1 cellular context compared by ENCODE assay signal in the genomic region with DNA sequence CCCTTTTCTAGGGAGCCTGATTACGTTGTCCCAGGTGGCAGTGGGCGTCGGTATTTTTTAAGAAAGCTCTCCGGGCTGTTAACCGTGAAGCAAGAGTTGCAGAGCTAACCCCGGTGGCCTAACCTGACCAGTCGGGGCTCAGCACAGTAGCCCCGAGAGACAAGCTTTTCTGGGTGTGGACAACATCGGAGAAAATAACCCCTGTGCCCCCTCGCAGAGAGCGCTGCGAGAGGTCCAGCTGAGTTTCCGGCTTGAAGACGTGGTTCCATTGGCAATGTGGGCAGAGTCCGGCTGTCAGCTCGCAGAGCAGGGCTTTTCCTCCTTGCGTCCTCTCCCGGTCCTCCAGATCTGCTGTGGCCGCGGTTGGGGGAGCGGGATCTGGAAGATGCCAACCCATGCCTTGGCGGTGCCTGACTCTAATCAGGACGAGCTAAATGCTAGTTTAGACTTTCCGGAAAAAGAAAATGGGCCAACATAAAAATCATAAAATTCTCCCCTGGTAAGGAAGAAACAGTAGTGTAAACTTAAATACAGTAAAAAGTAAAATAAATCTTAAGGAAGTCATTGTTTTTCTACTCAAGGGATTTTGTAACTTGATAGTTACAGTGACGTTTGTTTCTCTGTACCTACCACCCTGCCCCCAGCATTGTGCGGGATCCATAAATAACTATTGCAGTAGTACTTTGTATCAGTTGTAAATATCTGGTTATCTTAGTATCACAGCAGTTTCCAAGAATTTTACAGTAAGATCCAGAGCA.
TF ChIP-seq lines count a peak whose summit lies in the region.

No MANE protein-coding gene starts in this region.

TF ChIP-seq in GM12878, 131 proteins besides CTCF, POLR2A, EP300 and RAD21 (continued from another document and continues in another):
- TF ChIP-seq, protein P1, sequence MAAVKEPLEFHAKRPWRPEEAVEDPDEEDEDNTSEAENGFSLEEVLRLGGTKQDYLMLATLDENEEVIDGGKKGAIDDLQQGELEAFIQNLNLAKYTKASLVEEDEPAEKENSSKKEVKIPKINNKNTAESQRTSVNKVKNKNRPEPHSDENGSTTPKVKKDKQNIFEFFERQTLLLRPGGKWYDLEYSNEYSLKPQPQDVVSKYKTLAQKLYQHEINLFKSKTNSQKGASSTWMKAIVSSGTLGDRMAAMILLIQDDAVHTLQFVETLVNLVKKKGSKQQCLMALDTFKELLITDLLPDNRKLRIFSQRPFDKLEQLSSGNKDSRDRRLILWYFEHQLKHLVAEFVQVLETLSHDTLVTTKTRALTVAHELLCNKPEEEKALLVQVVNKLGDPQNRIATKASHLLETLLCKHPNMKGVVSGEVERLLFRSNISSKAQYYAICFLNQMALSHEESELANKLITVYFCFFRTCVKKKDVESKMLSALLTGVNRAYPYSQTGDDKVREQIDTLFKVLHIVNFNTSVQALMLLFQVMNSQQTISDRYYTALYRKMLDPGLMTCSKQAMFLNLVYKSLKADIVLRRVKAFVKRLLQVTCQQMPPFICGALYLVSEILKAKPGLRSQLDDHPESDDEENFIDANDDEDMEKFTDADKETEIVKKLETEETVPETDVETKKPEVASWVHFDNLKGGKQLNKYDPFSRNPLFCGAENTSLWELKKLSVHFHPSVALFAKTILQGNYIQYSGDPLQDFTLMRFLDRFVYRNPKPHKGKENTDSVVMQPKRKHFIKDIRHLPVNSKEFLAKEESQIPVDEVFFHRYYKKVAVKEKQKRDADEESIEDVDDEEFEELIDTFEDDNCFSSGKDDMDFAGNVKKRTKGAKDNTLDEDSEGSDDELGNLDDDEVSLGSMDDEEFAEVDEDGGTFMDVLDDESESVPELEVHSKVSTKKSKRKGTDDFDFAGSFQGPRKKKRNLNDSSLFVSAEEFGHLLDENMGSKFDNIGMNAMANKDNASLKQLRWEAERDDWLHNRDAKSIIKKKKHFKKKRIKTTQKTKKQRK (IDR thresholded peaks at IDR 0.05; ENCODE audit: low read depth, low read length): no peak
- TF ChIP-seq FOS (IDR thresholded peaks at IDR 0.05; ENCODE audit: borderline replicate concordance, extremely low read depth, insufficient read length) (no peak), SMAD1 (IDR thresholded peaks at IDR 0.05; ENCODE audit: low read depth, partially characterized antibody) (no peak), POLR2AphosphoS5 (IDR thresholded peaks at IDR 0.05; ENCODE audit: low read length) (no peak), GABPA (IDR thresholded peaks at IDR 0.05; ENCODE audit: low read depth) (no peak), ZNF24 (IDR thresholded peaks at IDR 0.05) (no peak), NR2C1 (IDR thresholded peaks at IDR 0.05) (no peak), ZNF622 (IDR thresholded peaks at IDR 0.05) (no peak), SREBF2 (IDR thresholded peaks at IDR 0.05; ENCODE audit: low read length) (no peak), ZSCAN29 (IDR thresholded peaks at IDR 0.05) (no peak), PAX5 (IDR thresholded peaks at IDR 0.05; ENCODE audit: borderline replicate concordance, low read depth, low read length) (no peak), IKZF2 (IDR thresholded peaks at IDR 0.05) (0 out of 4 replicates have a peak, but pooled peaks of 1 of the 2 experiments have one; percentile 27), JUND (IDR thresholded peaks at IDR 0.05; ENCODE audit: low read depth, low read length) (no peak), NR2F1 (conservative IDR thresholded peaks at IDR 0.05) (peak; percentile 65; the same call in 1 of the 2 replicates), ZNF274 (IDR thresholded peaks at IDR 0.05; ENCODE audit: insufficient read depth, insufficient read length) (no peak), CREM (IDR thresholded peaks at IDR 0.05; ENCODE audit: low read depth) (no peak), ZNF384 (IDR thresholded peaks at IDR 0.05; ENCODE audit: borderline replicate concordance, low read depth, low read length) (no peak), NR2C2 (IDR thresholded peaks at IDR 0.05; ENCODE audit: borderline replicate concordance, control insufficient read depth, insufficient read length, low read depth) (no peak), YY1 (IDR thresholded peaks at IDR 0.05; ENCODE audit: low read depth, low read length) (no peak), KDM1A (IDR thresholded peaks at IDR 0.05; ENCODE audit: borderline replicate concordance) (no peak), RAD51 (IDR thresholded peaks at IDR 0.05) (peak; percentile 88), SMC3 (IDR thresholded peaks at IDR 0.05; ENCODE audit: borderline replicate concordance, low read length) (no peak), BACH1 (IDR thresholded peaks at IDR 0.05; ENCODE audit: borderline replicate concordance) (no peak), NFYA (IDR thresholded peaks at IDR 0.05; ENCODE audit: borderline replicate concordance, low read depth, low read length) (no peak), LARP7 (IDR thresholded peaks at IDR 0.05) (peak; percentile 67), RBBP5 (conservative IDR thresholded peaks at IDR 0.05) (no peak), RFX5 (IDR thresholded peaks at IDR 0.05; ENCODE audit: low read depth, low read length) (no peak), RB1 (IDR thresholded peaks at IDR 0.05; ENCODE audit: borderline replicate concordance) (no peak; the same call in 1 of the 2 replicates), BRCA1 (IDR thresholded peaks at IDR 0.05; ENCODE audit: low read depth, low read length) (no peak), KLF5 (IDR thresholded peaks at IDR 0.05; ENCODE audit: partially characterized antibody) (peak; percentile 33)
- TF ChIP-seq, protein P2, sequence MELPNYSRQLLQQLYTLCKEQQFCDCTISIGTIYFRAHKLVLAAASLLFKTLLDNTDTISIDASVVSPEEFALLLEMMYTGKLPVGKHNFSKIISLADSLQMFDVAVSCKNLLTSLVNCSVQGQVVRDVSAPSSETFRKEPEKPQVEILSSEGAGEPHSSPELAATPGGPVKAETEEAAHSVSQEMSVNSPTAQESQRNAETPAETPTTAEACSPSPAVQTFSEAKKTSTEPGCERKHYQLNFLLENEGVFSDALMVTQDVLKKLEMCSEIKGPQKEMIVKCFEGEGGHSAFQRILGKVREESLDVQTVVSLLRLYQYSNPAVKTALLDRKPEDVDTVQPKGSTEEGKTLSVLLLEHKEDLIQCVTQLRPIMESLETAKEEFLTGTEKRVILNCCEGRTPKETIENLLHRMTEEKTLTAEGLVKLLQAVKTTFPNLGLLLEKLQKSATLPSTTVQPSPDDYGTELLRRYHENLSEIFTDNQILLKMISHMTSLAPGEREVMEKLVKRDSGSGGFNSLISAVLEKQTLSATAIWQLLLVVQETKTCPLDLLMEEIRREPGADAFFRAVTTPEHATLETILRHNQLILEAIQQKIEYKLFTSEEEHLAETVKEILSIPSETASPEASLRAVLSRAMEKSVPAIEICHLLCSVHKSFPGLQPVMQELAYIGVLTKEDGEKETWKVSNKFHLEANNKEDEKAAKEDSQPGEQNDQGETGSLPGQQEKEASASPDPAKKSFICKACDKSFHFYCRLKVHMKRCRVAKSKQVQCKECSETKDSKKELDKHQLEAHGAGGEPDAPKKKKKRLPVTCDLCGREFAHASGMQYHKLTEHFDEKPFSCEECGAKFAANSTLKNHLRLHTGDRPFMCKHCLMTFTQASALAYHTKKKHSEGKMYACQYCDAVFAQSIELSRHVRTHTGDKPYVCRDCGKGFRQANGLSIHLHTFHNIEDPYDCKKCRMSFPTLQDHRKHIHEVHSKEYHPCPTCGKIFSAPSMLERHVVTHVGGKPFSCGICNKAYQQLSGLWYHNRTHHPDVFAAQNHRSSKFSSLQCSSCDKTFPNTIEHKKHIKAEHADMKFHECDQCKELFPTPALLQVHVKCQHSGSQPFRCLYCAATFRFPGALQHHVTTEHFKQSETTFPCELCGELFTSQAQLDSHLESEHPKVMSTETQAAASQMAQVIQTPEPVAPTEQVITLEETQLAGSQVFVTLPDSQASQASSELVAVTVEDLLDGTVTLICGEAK (IDR thresholded peaks at IDR 0.05; ENCODE audit: borderline replicate concordance): peak; percentile 31; the same call in 1 of the 2 replicates
- TF ChIP-seq, protein P3, sequence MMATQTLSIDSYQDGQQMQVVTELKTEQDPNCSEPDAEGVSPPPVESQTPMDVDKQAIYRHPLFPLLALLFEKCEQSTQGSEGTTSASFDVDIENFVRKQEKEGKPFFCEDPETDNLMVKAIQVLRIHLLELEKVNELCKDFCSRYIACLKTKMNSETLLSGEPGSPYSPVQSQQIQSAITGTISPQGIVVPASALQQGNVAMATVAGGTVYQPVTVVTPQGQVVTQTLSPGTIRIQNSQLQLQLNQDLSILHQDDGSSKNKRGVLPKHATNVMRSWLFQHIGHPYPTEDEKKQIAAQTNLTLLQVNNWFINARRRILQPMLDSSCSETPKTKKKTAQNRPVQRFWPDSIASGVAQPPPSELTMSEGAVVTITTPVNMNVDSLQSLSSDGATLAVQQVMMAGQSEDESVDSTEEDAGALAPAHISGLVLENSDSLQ (IDR thresholded peaks at IDR 0.05): no peak
- TF ChIP-seq, protein P4, sequence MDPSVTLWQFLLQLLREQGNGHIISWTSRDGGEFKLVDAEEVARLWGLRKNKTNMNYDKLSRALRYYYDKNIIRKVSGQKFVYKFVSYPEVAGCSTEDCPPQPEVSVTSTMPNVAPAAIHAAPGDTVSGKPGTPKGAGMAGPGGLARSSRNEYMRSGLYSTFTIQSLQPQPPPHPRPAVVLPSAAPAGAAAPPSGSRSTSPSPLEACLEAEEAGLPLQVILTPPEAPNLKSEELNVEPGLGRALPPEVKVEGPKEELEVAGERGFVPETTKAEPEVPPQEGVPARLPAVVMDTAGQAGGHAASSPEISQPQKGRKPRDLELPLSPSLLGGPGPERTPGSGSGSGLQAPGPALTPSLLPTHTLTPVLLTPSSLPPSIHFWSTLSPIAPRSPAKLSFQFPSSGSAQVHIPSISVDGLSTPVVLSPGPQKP (IDR thresholded peaks at IDR 0.05; ENCODE audit: low read depth, low read length): no peak
- TF ChIP-seq, protein P5, sequence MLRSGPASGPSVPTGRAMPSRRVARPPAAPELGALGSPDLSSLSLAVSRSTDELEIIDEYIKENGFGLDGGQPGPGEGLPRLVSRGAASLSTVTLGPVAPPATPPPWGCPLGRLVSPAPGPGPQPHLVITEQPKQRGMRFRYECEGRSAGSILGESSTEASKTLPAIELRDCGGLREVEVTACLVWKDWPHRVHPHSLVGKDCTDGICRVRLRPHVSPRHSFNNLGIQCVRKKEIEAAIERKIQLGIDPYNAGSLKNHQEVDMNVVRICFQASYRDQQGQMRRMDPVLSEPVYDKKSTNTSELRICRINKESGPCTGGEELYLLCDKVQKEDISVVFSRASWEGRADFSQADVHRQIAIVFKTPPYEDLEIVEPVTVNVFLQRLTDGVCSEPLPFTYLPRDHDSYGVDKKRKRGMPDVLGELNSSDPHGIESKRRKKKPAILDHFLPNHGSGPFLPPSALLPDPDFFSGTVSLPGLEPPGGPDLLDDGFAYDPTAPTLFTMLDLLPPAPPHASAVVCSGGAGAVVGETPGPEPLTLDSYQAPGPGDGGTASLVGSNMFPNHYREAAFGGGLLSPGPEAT (IDR thresholded peaks at IDR 0.05; ENCODE audit: low read depth): peak; percentile 39; the same call in 1 of the 2 replicates
- TF ChIP-seq, protein P6, sequence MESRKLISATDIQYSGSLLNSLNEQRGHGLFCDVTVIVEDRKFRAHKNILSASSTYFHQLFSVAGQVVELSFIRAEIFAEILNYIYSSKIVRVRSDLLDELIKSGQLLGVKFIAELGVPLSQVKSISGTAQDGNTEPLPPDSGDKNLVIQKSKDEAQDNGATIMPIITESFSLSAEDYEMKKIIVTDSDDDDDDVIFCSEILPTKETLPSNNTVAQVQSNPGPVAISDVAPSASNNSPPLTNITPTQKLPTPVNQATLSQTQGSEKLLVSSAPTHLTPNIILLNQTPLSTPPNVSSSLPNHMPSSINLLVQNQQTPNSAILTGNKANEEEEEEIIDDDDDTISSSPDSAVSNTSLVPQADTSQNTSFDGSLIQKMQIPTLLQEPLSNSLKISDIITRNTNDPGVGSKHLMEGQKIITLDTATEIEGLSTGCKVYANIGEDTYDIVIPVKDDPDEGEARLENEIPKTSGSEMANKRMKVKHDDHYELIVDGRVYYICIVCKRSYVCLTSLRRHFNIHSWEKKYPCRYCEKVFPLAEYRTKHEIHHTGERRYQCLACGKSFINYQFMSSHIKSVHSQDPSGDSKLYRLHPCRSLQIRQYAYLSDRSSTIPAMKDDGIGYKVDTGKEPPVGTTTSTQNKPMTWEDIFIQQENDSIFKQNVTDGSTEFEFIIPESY (IDR thresholded peaks at IDR 0.05): 0 out of 2 replicates have a peak, but pooled peaks have one; percentile 29
- TF ChIP-seq, protein P7, sequence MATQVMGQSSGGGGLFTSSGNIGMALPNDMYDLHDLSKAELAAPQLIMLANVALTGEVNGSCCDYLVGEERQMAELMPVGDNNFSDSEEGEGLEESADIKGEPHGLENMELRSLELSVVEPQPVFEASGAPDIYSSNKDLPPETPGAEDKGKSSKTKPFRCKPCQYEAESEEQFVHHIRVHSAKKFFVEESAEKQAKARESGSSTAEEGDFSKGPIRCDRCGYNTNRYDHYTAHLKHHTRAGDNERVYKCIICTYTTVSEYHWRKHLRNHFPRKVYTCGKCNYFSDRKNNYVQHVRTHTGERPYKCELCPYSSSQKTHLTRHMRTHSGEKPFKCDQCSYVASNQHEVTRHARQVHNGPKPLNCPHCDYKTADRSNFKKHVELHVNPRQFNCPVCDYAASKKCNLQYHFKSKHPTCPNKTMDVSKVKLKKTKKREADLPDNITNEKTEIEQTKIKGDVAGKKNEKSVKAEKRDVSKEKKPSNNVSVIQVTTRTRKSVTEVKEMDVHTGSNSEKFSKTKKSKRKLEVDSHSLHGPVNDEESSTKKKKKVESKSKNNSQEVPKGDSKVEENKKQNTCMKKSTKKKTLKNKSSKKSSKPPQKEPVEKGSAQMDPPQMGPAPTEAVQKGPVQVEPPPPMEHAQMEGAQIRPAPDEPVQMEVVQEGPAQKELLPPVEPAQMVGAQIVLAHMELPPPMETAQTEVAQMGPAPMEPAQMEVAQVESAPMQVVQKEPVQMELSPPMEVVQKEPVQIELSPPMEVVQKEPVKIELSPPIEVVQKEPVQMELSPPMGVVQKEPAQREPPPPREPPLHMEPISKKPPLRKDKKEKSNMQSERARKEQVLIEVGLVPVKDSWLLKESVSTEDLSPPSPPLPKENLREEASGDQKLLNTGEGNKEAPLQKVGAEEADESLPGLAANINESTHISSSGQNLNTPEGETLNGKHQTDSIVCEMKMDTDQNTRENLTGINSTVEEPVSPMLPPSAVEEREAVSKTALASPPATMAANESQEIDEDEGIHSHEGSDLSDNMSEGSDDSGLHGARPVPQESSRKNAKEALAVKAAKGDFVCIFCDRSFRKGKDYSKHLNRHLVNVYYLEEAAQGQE (IDR thresholded peaks at IDR 0.05; ENCODE audit: low read depth, low read length): no peak
